ENCODE assay signal across 1 cellular context in genomic region chr3:98449606-98450193, GRCh38.
TF ChIP-seq lines count a peak whose summit lies in the region.

No MANE protein-coding gene starts in this region.

TF ChIP-seq in HepG2, 621 proteins besides CTCF, POLR2A, EP300 and RAD21:
- TF ChIP-seq, protein P1, sequence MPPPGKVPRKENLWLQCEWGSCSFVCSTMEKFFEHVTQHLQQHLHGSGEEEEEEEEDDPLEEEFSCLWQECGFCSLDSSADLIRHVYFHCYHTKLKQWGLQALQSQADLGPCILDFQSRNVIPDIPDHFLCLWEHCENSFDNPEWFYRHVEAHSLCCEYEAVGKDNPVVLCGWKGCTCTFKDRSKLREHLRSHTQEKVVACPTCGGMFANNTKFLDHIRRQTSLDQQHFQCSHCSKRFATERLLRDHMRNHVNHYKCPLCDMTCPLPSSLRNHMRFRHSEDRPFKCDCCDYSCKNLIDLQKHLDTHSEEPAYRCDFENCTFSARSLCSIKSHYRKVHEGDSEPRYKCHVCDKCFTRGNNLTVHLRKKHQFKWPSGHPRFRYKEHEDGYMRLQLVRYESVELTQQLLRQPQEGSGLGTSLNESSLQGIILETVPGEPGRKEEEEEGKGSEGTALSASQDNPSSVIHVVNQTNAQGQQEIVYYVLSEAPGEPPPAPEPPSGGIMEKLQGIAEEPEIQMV (CRISPR knock-in tag; IDR thresholded peaks at IDR 0.05; ENCODE audit: low read depth), result no peak
- peak; percentile 46; the same call in 1 of the 2 replicates for TF ChIP-seq CEBPB (IDR thresholded peaks at IDR 0.05; ENCODE audit: borderline replicate concordance, low read depth, low read length)
